ENCODE assay signal across 14 cellular contexts in genomic region chr2:197455428-197455827, GRCh38. TPM values are rescaled to one million over a fixed set of nuclear protein-coding genes. Genes with fewer than 3 reads are reported as not detected.
DNase-seq lines count a peak whose midpoint lies in the region; ATAC-seq and TF ChIP-seq lines count a peak whose summit lies in the region.
"Had no signal": no experiment of that assay in that cellular context is flagged by ENCODE, and none has a peak within 500 bp of the region (broad histone marks: within the 10 kb centered on the region; RNA-seq: fewer than 3 reads in every experiment).

No MANE protein-coding gene starts in this region.

- no peaks in the 10 kb centered on the region for H3K27me3 ChIP-seq in thoracic aorta (replicated peaks; ENCODE audit: insufficient read depth)
- H3K27me3 ChIP-seq: brain microvascular endothelial cell, heart right ventricle had no signal

- ATAC-seq in activated B cell treated with CpG ODN at 0.5 μM for 24 hours (ENCODE audit: low read depth) (no peak), thoracic aorta (ENCODE audit: insufficient number of reproducible peaks, low FRiP score, low read depth) (no peak)
- ATAC-seq: heart right ventricle, left lobe of liver had no signal

- no peaks in the 10 kb centered on the region for H3K9me3 ChIP-seq in thoracic aorta
- H3K9me3 ChIP-seq: heart right ventricle had no signal

- DNase-seq in activated naive CD4-positive, alpha-beta T cell treated with anti-CD3 and anti-CD28 coated beads for 36 hours = no peak
- no peak for DNase-seq in activated naive CD4-positive, alpha-beta T cell treated with Interleukin-2 at 50 U/mL for 16 hours
- DNase-seq in activated B cell treated with CpG ODN at 0.5 μM for 24 hours = no peak
- DNase-seq in immature natural killer cell = no peak
- no peak for DNase-seq in thoracic aorta (ENCODE audit: low spot score)
- DNase-seq in D341Med (ENCODE audit: low spot score) = no peak
- no peak for DNase-seq in HEK293T (ENCODE audit: extremely low spot score)
- no peak for DNase-seq in NCI-H1105 treated with DMSO at 0.1 percent for 48 hours (lab: John Stamatoyannopoulos, UW)
- DNase-seq: activated CD8-positive, alpha-beta memory T cell treated with anti-CD3 and anti-CD28 coated beads, Interleukin-2, amount 50 U/mL, for 4 hours; brain microvascular endothelial cell; heart right ventricle; NCI-H524; stimulated activated CD8-positive, alpha-beta memory T cell treated with anti-CD3 and anti-CD28 coated beads, Interleukin-4, amount 100 ng/mL, for 48 hours had no signal

- TF ChIP-seq CTCF in activated B cell treated with CpG ODN at 0.5 μM for 24 hours (IDR thresholded peaks at IDR 0.05) (no peak), thoracic aorta (IDR thresholded peaks at IDR 0.05) (no peak)

- peaks cover 17% of the 10 kb centered on the region for H3K36me3 Mint-ChIP-seq in activated naive CD4-positive, alpha-beta T cell treated with anti-CD3 and anti-CD28 coated beads for 36 hours (ENCODE audit: low read depth)
- H3K36me3 Mint-ChIP-seq in activated B cell treated with CpG ODN at 0.5 μM for 24 hours (ENCODE audit: low read depth) (peaks cover 30% of the 10 kb centered on the region), immature natural killer cell (peaks cover 0 to 1% (median 1%) of the 10 kb centered on the region in 3 donors)

- no peaks in the 10 kb centered on the region for H3K9me3 Mint-ChIP-seq in activated naive CD4-positive, alpha-beta T cell treated with anti-CD3 and anti-CD28 coated beads for 36 hours
- H3K9me3 Mint-ChIP-seq in activated B cell treated with CpG ODN at 0.5 μM for 24 hours (no peaks in the 10 kb centered on the region), immature natural killer cell (no peaks in the 10 kb centered on the region)

- POLR2A ChIA-PET in activated B cell treated with CpG ODN at 0.5 μM for 24 hours (lab: Charles Lee) (interaction anchor here (1.3 to 7.5 kb wide), 2 partner anchors 20 to 45 kb away, joined by 4 to 146 read pairs; partner anchors contain the start of genes HSPD1, HSPE1 and SF3B1), HEK293T (lab: Yijun Ruan, JAX) (interaction anchor here (0.5 to 1.5 kb wide), 3 partner anchors 20 to 112 kb away, joined by 3 read pairs; partner anchors contain the start of genes HSPD1 and SF3B1)

- peaks cover 55% of the 10 kb centered on the region for H3K4me1 Mint-ChIP-seq in activated naive CD4-positive, alpha-beta T cell treated with anti-CD3 and anti-CD28 coated beads for 36 hours (ENCODE audit: low read depth)
- H3K4me1 Mint-ChIP-seq in activated B cell treated with CpG ODN at 0.5 μM for 24 hours (peaks cover 47% of the 10 kb centered on the region), immature natural killer cell (peaks cover 62 to 77% of the 10 kb centered on the region in 2 donors)

- H3K27ac ChIP-seq in thoracic aorta = no peak overlapping the region
- H3K27ac ChIP-seq: brain microvascular endothelial cell had no signal

- H3K4me3 Mint-ChIP-seq in activated naive CD4-positive, alpha-beta T cell treated with anti-CD3 and anti-CD28 coated beads for 36 hours = peak overlapping the region; percentile 6
- peak overlapping the region; percentile 11 for H3K4me3 Mint-ChIP-seq in activated B cell treated with CpG ODN at 0.5 μM for 24 hours
- H3K4me3 Mint-ChIP-seq in immature natural killer cell = peak overlapping the region; percentile 9 to 63 (median 44)

- CTCF ChIA-PET in activated naive CD4-positive, alpha-beta T cell treated with anti-CD3 and anti-CD28 coated beads for 36 hours (lab: Charles Lee) = interaction anchor here (0.7 kb wide), 3 partner anchors 13 to 417 kb away, joined by 3 to 4 read pairs (median 3); no protein-coding TSS in a partner anchor
- CTCF ChIA-PET in activated B cell treated with CpG ODN at 0.5 μM for 24 hours (lab: Charles Lee) (no interaction called here), HEK293T (lab: Yijun Ruan, JAX) (no interaction called here)

- H3K36me3 ChIP-seq in thoracic aorta = peaks cover 6% of the 10 kb centered on the region

- H3K27me3 Mint-ChIP-seq in activated naive CD4-positive, alpha-beta T cell treated with anti-CD3 and anti-CD28 coated beads for 36 hours (ENCODE audit: low read depth) = no peaks in the 10 kb centered on the region
- no peaks in the 10 kb centered on the region for H3K27me3 Mint-ChIP-seq in activated B cell treated with CpG ODN at 0.5 μM for 24 hours
- peaks cover 9 to 17% (median 10%) of the 10 kb centered on the region in 3 donors for H3K27me3 Mint-ChIP-seq in immature natural killer cell (ENCODE audit: low read depth in 3 of 3)

- peak overlapping the region; percentile 83 for H3K4me3 ChIP-seq in thoracic aorta

- intact Hi-C loops in activated naive CD4-positive, alpha-beta T cell treated with anti-CD3 and anti-CD28 coated beads for 36 hours (cut with micrococcal nuclease) = no loop called here
- intact Hi-C loops in activated B cell treated with CpG ODN at 0.5 μM for 24 hours (cut with micrococcal nuclease) = loop anchor here (10.0 kb wide), 1 partner anchor 1801 kb away; the partner anchor contains the start of gene SLC39A10

- H3K4me1 ChIP-seq in thoracic aorta (ENCODE audit: control insufficient read depth in 1 of 2, low read depth in 2 of 2) = peaks cover 18 to 34% of the 10 kb centered on the region in 2 donors

- H3K27ac Mint-ChIP-seq in activated naive CD4-positive, alpha-beta T cell treated with anti-CD3 and anti-CD28 coated beads for 36 hours = peak overlapping the region; percentile 46
- H3K27ac Mint-ChIP-seq in activated B cell treated with CpG ODN at 0.5 μM for 24 hours (no peak overlapping the region), immature natural killer cell (peak overlapping the region in 4 of 6 donors; percentile 26 to 100 (median 55))

TF ChIP-seq in HEK293T, 16 proteins besides CTCF, POLR2A, EP300 and RAD21:
- TF ChIP-seq FOXK2 (IDR thresholded peaks at IDR 0.05) = no peak
- TF ChIP-seq PKNOX1 (IDR thresholded peaks at IDR 0.05) = no peak
- TF ChIP-seq BHLHE40 (IDR thresholded peaks at IDR 0.05; ENCODE audit: borderline replicate concordance) = no peak
- TF ChIP-seq L3MBTL2 (conservative IDR thresholded peaks at IDR 0.05) = no peak
- no peak for TF ChIP-seq SP1 (IDR thresholded peaks at IDR 0.05)
- no peak for TF ChIP-seq ELF4 (IDR thresholded peaks at IDR 0.05)
- no peak for TF ChIP-seq FOXM1 (IDR thresholded peaks at IDR 0.05; ENCODE audit: borderline replicate concordance)
- TF ChIP-seq HDGF (IDR thresholded peaks at IDR 0.05; ENCODE audit: borderline replicate concordance) = no peak
- TF ChIP-seq NFRKB (IDR thresholded peaks at IDR 0.05) = no peak
- TF ChIP-seq ARNT (IDR thresholded peaks at IDR 0.05) = no peak
- no peak for TF ChIP-seq CTBP1 (IDR thresholded peaks at IDR 0.05; ENCODE audit: borderline replicate concordance)

RNA-seq across cellular contexts. Expression of gene COQ10B, which starts 2.1 kb away (rescaled TPM):
- 10 to 100 TPM; 17.5 to 17.8 TPM for total RNA-seq in activated naive CD4-positive, alpha-beta T cell treated with anti-CD3 and anti-CD28 coated beads for 36 hours
- total RNA-seq in activated B cell treated with CpG ODN at 0.5 μM for 24 hours (25.1 and 27.5 TPM in 2 replicates), thoracic aorta (10 to 100 TPM; 41.6 to 42.8 TPM)
- 10 to 100 TPM; 49.4 to 80.9 (median 56.6) TPM for polyA plus RNA-seq in immature natural killer cell

RNA-seq across cellular contexts. Expression of gene SF3B1, which starts 20.6 kb away (rescaled TPM):
- 100 to 1,000 TPM; 235 to 248 TPM for total RNA-seq in activated naive CD4-positive, alpha-beta T cell treated with anti-CD3 and anti-CD28 coated beads for 36 hours
- total RNA-seq in activated B cell treated with CpG ODN at 0.5 μM for 24 hours (328 and 380 TPM in 2 replicates), thoracic aorta (100 to 1,000 TPM; 259 to 506 TPM)
- 100 to 1,000 TPM; 123 to 165 (median 133) TPM for polyA plus RNA-seq in immature natural killer cell

RNA-seq across cellular contexts. Expression of gene HSPD1, which starts 44.2 kb away (rescaled TPM):
- total RNA-seq in activated naive CD4-positive, alpha-beta T cell treated with anti-CD3 and anti-CD28 coated beads for 36 hours = 1,000 to 10,000 TPM; 1,191 to 1,210 TPM
- total RNA-seq in activated B cell treated with CpG ODN at 0.5 μM for 24 hours = 250 and 252 TPM in 2 replicates
- polyA plus RNA-seq in immature natural killer cell = 10 to 100 TPM; 50.7 to 77.3 (median 52.2) TPM
- total RNA-seq in thoracic aorta = 100 to 1,000 TPM in 1 of 2 donors, 10 to 100 TPM in 1; 48.9 to 121 TPM

RNA-seq across cellular contexts. Expression of gene HSPE1, which starts 44.8 kb away (rescaled TPM):
- 100 to 1,000 TPM; 294 to 310 TPM for total RNA-seq in activated naive CD4-positive, alpha-beta T cell treated with anti-CD3 and anti-CD28 coated beads for 36 hours
- total RNA-seq in activated B cell treated with CpG ODN at 0.5 μM for 24 hours (108 and 116 TPM in 2 replicates), thoracic aorta (10 to 100 TPM; 26.3 to 45.0 TPM)
- polyA plus RNA-seq in immature natural killer cell = 10 to 100 TPM; 60.2 to 96.7 (median 93.7) TPM
